In the genomic region with DNA sequence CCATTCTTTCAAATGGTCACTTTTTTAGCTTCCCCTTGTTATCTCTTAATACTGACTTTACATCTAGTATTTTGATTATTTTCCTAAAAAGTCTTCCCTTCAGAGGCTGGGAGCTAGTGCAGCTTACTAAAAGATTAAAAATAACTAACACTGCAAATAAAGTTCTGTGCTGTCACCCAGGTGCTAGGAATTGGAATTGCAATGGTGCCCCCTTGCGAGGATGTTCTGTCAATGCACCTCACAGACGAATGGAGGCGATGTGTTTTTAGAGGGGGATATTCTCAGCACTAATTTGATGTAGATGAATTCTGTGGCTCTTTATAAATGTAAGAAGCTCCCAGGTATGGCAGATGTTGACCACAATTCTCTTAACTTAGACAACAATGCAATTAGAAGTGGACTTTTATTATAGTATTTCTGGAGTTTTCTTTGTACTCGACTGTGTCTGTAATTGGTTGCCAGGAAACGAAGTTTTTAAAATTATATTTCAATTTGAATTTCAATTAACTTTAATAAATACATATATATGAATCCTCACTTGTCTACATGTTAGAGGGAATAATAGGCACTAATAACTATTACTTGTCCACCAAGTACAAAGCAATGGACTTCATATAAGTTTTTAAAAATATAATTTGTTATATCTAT, we compare ENCODE assay signal across 8 cellular contexts. TPM values are rescaled to one million over a fixed set of nuclear protein-coding genes. Genes with fewer than 3 reads are reported as not detected.
A peak's percentile ranks its signal among the peaks of the same experiment; 100 is the strongest.
DNase-seq lines count a peak whose midpoint lies in the region; ATAC-seq, FAIRE-seq and TF ChIP-seq lines count a peak whose summit lies in the region.

No MANE protein-coding gene starts in this region.

- H3K36me3 ChIP-seq in BJ (ENCODE audit: control insufficient read depth, insufficient read depth, low read length) (no peaks in the 10 kb centered on the region), OCI-LY1 (ENCODE audit: insufficient read depth, low read length) (no peaks in the 10 kb centered on the region), pancreas (no peaks in the 10 kb centered on the region)

- intact Hi-C loops in pancreas (cut with DNase I) = no loop called here

- H3K79me2 ChIP-seq in OCI-LY1 (ENCODE audit: insufficient read depth, low read length) = no peaks in the 10 kb centered on the region

- peak; percentile 49 for ATAC-seq in GM18520 (IDR thresholded peaks at IDR 0.05; ENCODE audit: unreplicated experiment)
- ATAC-seq in HG03066 (IDR thresholded peaks at IDR 0.05; ENCODE audit: low read depth, unreplicated experiment) = peak; percentile 49
- peak; percentile 56 for ATAC-seq in foreskin keratinocyte
- ATAC-seq in pancreas = peak in 3 of 4 donors; percentile 80 to 88 (median 81)

- H3K27ac ChIP-seq in OCI-LY1 (ENCODE audit: low read depth, low read length, poor library complexity, severe bottlenecking) = no peak overlapping the region
- no peak overlapping the region for H3K27ac ChIP-seq in foreskin keratinocyte
- H3K27ac ChIP-seq in pancreas = no peak overlapping the region

- H3K27me3 ChIP-seq in BJ (ENCODE audit: control insufficient read depth, insufficient read depth, low read length) = no peaks in the 10 kb centered on the region
- H3K27me3 ChIP-seq in OCI-LY1 (ENCODE audit: insufficient read depth, low read length) = no peaks in the 10 kb centered on the region
- H3K27me3 ChIP-seq in foreskin keratinocyte = no peaks in the 10 kb centered on the region
- H3K27me3 ChIP-seq in pancreas = no peaks in the 10 kb centered on the region

- CTCF ChIA-PET in BJ (lab: Yijun Ruan, JAX) = interaction anchor here (0.6 to 5.0 kb wide), 15 partner anchors 8 to 1246 kb away, joined by 3 to 41 read pairs (median 4); no protein-coding TSS in a partner anchor

- TF ChIP-seq CTCF in BJ (IDR thresholded peaks at IDR 0.05; ENCODE audit: insufficient read depth, low read depth, low read length) = peak; percentile 88
- TF ChIP-seq CTCF in OCI-LY1 (IDR thresholded peaks at IDR 0.05; ENCODE audit: low read length) = peak; percentile 92
- peak; percentile 84 for TF ChIP-seq CTCF in foreskin keratinocyte (conservative IDR thresholded peaks at IDR 0.05)
- TF ChIP-seq CTCF in pancreas (IDR thresholded peaks at IDR 0.05) = peak; percentile 44 to 78 (median 63)

- DNase-seq in BJ (ENCODE audit: low read depth) = no peak
- DNase-seq in activated T-cell treated with anti-CD3 and anti-CD28 coated beads, Interleukin-2, amount 50 U/mL, for 48 hours = peak; percentile 55 to 60
- peak in 1 of 2 donors; percentile 32 for DNase-seq in foreskin keratinocyte
- DNase-seq in pancreas = peak in 4 of 6 donors; percentile 7 to 55 (median 22)
- DNase-seq in mesenteric fat pad (ENCODE audit: low spot score) = no peak

- H3F3A ChIP-seq in OCI-LY1 (ENCODE audit: insufficient read depth, low read length) = no peaks in the 10 kb centered on the region

- no peaks in the 10 kb centered on the region for H4K20me1 ChIP-seq in OCI-LY1 (ENCODE audit: insufficient read depth, low read length)

- no peaks in the 10 kb centered on the region for H3K9me3 ChIP-seq in OCI-LY1 (ENCODE audit: low read length)
- H3K9me3 ChIP-seq in pancreas = no peaks in the 10 kb centered on the region

- H3K4me1 ChIP-seq in OCI-LY1 (ENCODE audit: insufficient read depth, low read length, severe bottlenecking) = no peaks in the 10 kb centered on the region
- no peaks in the 10 kb centered on the region for H3K4me1 ChIP-seq in foreskin keratinocyte
- no peaks in the 10 kb centered on the region for H3K4me1 ChIP-seq in pancreas

- FAIRE-seq in pancreas (lab: Jason Lieb, UNC) = peak; percentile 66

- POLR2A ChIA-PET in BJ (lab: Charles Lee) = no interaction called here

- WGBS in pancreas, 2 donors = 20 to 22% methylated on average over 5 of the region's 5 CpGs

- no peak overlapping the region for H3K9ac ChIP-seq in OCI-LY1 (ENCODE audit: low read length)

- no peaks in the 10 kb centered on the region for H3K9me2 ChIP-seq in OCI-LY1 (ENCODE audit: low read depth, low read length)

- no peak overlapping the region for H2AFZ ChIP-seq in OCI-LY1 (ENCODE audit: low read length)

- H3K4me3 ChIP-seq in BJ (ENCODE audit: low read depth, low read length) (no peak overlapping the region), OCI-LY1 (ENCODE audit: low read depth, low read length, poor library complexity, severe bottlenecking) (no peak overlapping the region), pancreas (no peak overlapping the region)

- no peak overlapping the region for H3K4me2 ChIP-seq in OCI-LY1 (ENCODE audit: low read length)

RNA-seq across cellular contexts. Expression of gene SMIM31, which starts 22.0 kb away (rescaled TPM):
- polyA plus RNA-seq in BJ (2011; rRNA removed) = not detected in 2 replicates
- polyA minus RNA-seq in BJ (2011; rRNA and poly(A)+ RNA removed) = not detected in 2 replicates
- not detected in 2 replicates for total RNA-seq in foreskin keratinocyte
- polyA plus RNA-seq in foreskin keratinocyte = not detected in 2 replicates
- total RNA-seq in pancreas = 1 to 10 TPM in 4 of 6 donors, under 1 TPM in 2; 0.74 to 4.2 (median 2.3) TPM
- polyA plus RNA-seq in pancreas = under 1 TPM; 0.54 to 0.61 TPM
- not detected for total RNA-seq in mesenteric fat pad

Comparison
In these comparisons a context has a peak if more than half of its experiments do, and no peak if none do; other contexts are left out.
1. DNase-seq: peak in activated T-cell treated with anti-CD3 and anti-CD28 coated beads, Interleukin-2, amount 50 U/mL, for 48 hours (2 of 2) and pancreas (4 of 6); none in BJ (single experiment) and mesenteric fat pad (single experiment).
2. Peak in every context shown above with its lines, with median percentiles within 50 percentile points of each other: CTCF ChIP-seq and ATAC-seq.